ENCODE assay signal across 7 cellular contexts in the genomic region with DNA sequence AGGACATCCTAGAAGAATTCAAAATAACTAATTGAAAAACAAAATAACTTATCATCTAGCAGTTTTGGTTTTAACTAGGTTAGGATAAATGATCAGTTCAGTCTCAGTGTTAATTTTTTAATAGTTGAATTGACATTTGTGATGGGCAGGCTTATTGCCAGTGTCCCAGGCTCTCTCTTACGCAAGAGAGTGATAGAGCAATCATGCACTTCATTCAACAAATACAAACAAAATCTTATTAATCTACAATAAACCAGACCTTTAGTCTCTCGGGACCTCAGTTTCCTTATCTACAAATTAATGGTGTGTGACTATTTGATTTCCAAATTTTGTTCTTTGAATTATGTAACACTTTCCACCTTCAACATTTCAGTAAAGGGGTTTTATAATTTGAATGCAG.
"Had no signal": no experiment of that assay in that cellular context is flagged by ENCODE, and none has a peak within 500 bp of the region (broad histone marks: within the 10 kb centered on the region; RNA-seq: fewer than 3 reads in every experiment).

No MANE protein-coding gene starts in this region.

- H3K4me2 ChIP-seq: KMS-11 had no signal

- ATAC-seq: HepG2, K562 had no signal

- H3K9ac ChIP-seq: KMS-11 had no signal

- H3K27ac ChIP-seq: HL-60, KMS-11 had no signal

- DNase-seq: Karpas-422, KBM-7, KG1 had no signal

- FAIRE-seq: HepG2, K562 had no signal

- H3K4me3 ChIP-seq: K562 had no signal
